Comparison of ENCODE assay signal across 14 cellular contexts in genomic region chr6:22357724-22358189, GRCh38.
DNase-seq lines count a peak whose midpoint lies in the region; ATAC-seq and TF ChIP-seq lines count a peak whose summit lies in the region.
"Had no signal": no experiment of that assay in that cellular context is flagged by ENCODE, and none has a peak within 500 bp of the region (broad histone marks: within the 10 kb centered on the region; RNA-seq: fewer than 3 reads in every experiment).

No MANE protein-coding gene starts in this region.

- intact Hi-C loops in left lung (cut with DNase I): no loop called here

- H3K4me3 ChIP-seq in left lung: no peak overlapping the region
- H3K4me3 ChIP-seq: esophagus muscularis mucosa, pancreas had no signal

- DNase-seq in hippocampal formation (lab: John Stamatoyannopoulos, UW): no peak
- DNase-seq in stimulated activated naive CD8-positive, alpha-beta T cell treated with anti-CD3 and anti-CD28 coated beads, Interleukin-15, Interleukin-2, amounts not matched to agents 100 U/mL and 50 U/mL, for 24 hours: no peak
- DNase-seq in EL: no peak
- no peak for DNase-seq in left lung
- DNase-seq: activated T-cell treated with anti-CD3 and anti-CD28 coated beads, Interleukin-2, amount 50 U/mL, for 48 hours; AML-193; Calu3; NCI-H774; pancreas; stimulated activated CD4-positive, alpha-beta T cell treated with anti-CD3 and anti-CD28 coated beads, Interleukin-2, amount 100 ng/mL, for 48 hours had no signal

- no peak for TF ChIP-seq CTCF in left lung (IDR thresholded peaks at IDR 0.05)

- H3K36me3 ChIP-seq in left lung: no peaks in the 10 kb centered on the region
- H3K36me3 ChIP-seq: esophagus muscularis mucosa, pancreas had no signal

- no peaks in the 10 kb centered on the region for H3K4me1 ChIP-seq in left lung
- H3K4me1 ChIP-seq: esophagus muscularis mucosa, pancreas had no signal

- H3K27ac ChIP-seq in left lung: no peak overlapping the region
- H3K27ac ChIP-seq: esophagus muscularis mucosa, pancreas had no signal

- no peaks in the 10 kb centered on the region for H3K27me3 ChIP-seq in left lung
- H3K27me3 ChIP-seq: esophagus muscularis mucosa, pancreas had no signal

- no peaks in the 10 kb centered on the region for H3K9me3 ChIP-seq in left lung
- H3K9me3 ChIP-seq: pancreas had no signal

- ATAC-seq in GM18873 (IDR thresholded peaks at IDR 0.05; ENCODE audit: low FRiP score, unreplicated experiment) (peak; percentile 88), GM21447 (IDR thresholded peaks at IDR 0.05; ENCODE audit: unreplicated experiment) (peak; percentile 74), HG03108 (IDR thresholded peaks at IDR 0.05; ENCODE audit: unreplicated experiment) (peak; percentile 78), left lung (no peak)
- no peak for ATAC-seq in stimulated activated naive CD8-positive, alpha-beta T cell treated with anti-CD3 and anti-CD28 coated beads, Interleukin-15, Interleukin-2, amounts not matched to agents 100 U/mL and 50 U/mL, for 24 hours
- ATAC-seq: pancreas had no signal

Comparison
In these comparisons a context has a peak if more than half of its experiments do, and no peak if none do; other contexts are left out.
1. ATAC-seq: peak in GM18873 (single experiment), GM21447 (single experiment) and HG03108 (single experiment); none in stimulated activated naive CD8-positive, alpha-beta T cell treated with anti-CD3 and anti-CD28 coated beads, Interleukin-15, Interleukin-2, amounts not matched to agents 100 U/mL and 50 U/mL, for 24 hours (single experiment) and left lung (single experiment).